Comparison of ENCODE assay signal across 8 cellular contexts in the genomic region with DNA sequence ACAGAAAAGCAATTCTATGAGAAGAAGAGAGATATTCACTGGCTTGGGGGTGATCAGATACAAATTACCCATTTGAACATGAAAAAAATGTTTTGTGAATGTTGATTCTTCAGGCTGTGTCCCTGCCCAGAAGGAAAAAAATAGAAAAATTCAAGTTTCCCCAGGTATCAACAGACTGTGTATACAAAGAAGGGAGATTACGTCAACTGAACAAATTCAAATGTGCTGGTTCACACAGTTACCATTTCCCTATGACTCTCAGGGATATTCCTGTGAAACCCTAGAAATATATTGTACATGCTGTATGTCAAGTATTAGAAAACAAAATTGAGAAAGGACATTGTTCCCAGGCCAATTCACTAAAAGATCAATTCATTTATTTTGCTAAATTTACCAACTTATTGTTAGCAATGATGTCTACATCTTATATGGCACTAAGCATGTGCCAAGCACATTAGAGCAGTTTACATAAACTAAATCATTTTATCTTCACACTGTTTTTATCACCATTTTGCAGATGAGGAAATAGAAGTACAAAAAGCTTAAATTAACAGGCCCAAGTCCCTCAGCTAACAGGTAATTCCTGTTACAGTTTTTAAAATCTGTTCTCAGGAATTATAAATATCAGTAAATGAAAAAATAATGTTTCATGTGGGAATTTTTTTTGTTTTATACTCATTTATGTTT.
"Had no signal": no experiment of that assay in that cellular context is flagged by ENCODE, and none has a peak within 500 bp of the region (broad histone marks: within the 10 kb centered on the region; RNA-seq: fewer than 3 reads in every experiment).

No MANE protein-coding gene starts in this region.

- H3K4me3 ChIP-seq: GM12878 had no signal

- DNase-seq: GDM1, GF-D8 had no signal

- FAIRE-seq: G401.6, GM12878, GM12891, GM12892, GM18507, GM19239 had no signal

- ATAC-seq: GM12878 had no signal
